ENCODE assay signal across 10 cellular contexts in genomic region chr11:96037267-96037990, GRCh38.
DNase-seq lines count a peak whose midpoint lies in the region; ATAC-seq, FAIRE-seq and TF ChIP-seq lines count a peak whose summit lies in the region.
"Had no signal": no experiment of that assay in that cellular context is flagged by ENCODE, and none has a peak within 500 bp of the region (broad histone marks: within the 10 kb centered on the region; RNA-seq: fewer than 3 reads in every experiment).

No MANE protein-coding gene starts in this region.

- 55% methylated on average over 6 of the region's 6 CpGs for WGBS in mammary epithelial cell (ENCODE audit: low coverage, missing lambda C conversion rate)

- intact Hi-C loops in mammary epithelial cell (cut with micrococcal nuclease), result no loop called here
- intact Hi-C loops in mucosa of descending colon (cut with DNase I, micrococcal nuclease), result no loop called here

- TF ChIP-seq CTCF in mammary epithelial cell (conservative IDR thresholded peaks at IDR 0.05 in 1 of 2, IDR thresholded peaks at IDR 0.05 in 1 of 2; ENCODE audit: extremely low read depth in 1 of 2, insufficient read depth in 1 of 2, low read depth in 1 of 2, low read length in 2 of 2) (peak in 1 of 2 donors; percentile 22), mucosa of descending colon (IDR thresholded peaks at IDR 0.05) (no peak)

- H3K79me2 ChIP-seq in mammary epithelial cell (ENCODE audit: insufficient read depth, low read length), result no peaks in the 10 kb centered on the region

- H3K4me2 ChIP-seq in mammary epithelial cell (ENCODE audit: insufficient read depth, low read depth, low read length), result peak overlapping the region; percentile 69

- no peaks in the 10 kb centered on the region for H3K9me3 ChIP-seq in mammary epithelial cell (replicated peaks; ENCODE audit: insufficient read depth, low read length)
- no peaks in the 10 kb centered on the region for H3K9me3 ChIP-seq in mucosa of descending colon

- H4K20me1 ChIP-seq in mammary epithelial cell (ENCODE audit: insufficient read depth, low read length), result no peaks in the 10 kb centered on the region

- no peaks in the 10 kb centered on the region for H3K36me3 ChIP-seq in mammary epithelial cell (ENCODE audit: insufficient read depth, low read length)
- H3K36me3 ChIP-seq in mucosa of descending colon (ENCODE audit: low read depth), result no peaks in the 10 kb centered on the region

- peak overlapping the region in 1 of 3 experiments; percentile 27 for H3K4me3 ChIP-seq in mammary epithelial cell (replicated peaks in 1 of 3; ENCODE audit: insufficient read depth in 1 of 3, low read depth in 2 of 3, low read length in 3 of 3)
- H3K4me3 ChIP-seq in mucosa of descending colon, result no peak overlapping the region

- in situ Hi-C loops in mammary epithelial cell (cut with MboI; ENCODE audit: low sequenced_read_pairs in 2 of 2), result loop anchor here in 1 of 2 donors (25.0 kb wide), 1 partner anchor 200 kb away; no protein-coding TSS in a partner anchor

- CTCF ChIA-PET in mammary epithelial cell (lab: Charles Lee; ENCODE audit: low non-redundant PET), result no interaction called here

- DNase-seq in DMS 273 (lab: John Stamatoyannopoulos, UW; ENCODE audit: unreplicated experiment) (peak; percentile 82), LHCN-M2 (ENCODE audit: low read depth) (peak; percentile 69), mammary epithelial cell (peak; percentile 39), mucosa of descending colon (no peak), Kasumi-1 (lab: John Stamatoyannopoulos, UW) (no peak), NOMO-1 (lab: John Stamatoyannopoulos, UW; ENCODE audit: unreplicated experiment in 2 of 2) (no peak), frontal cortex (ENCODE audit: low spot score in 2 of 2) (no peak)
- DNase-seq: activated CD4-positive, alpha-beta memory T cell treated with anti-CD3 and anti-CD28 coated beads for 36 hours had no signal

- peak overlapping the region; percentile 37 for H2AFZ ChIP-seq in mammary epithelial cell (ENCODE audit: low read depth, low read length)

- ATAC-seq in mucosa of descending colon, result peak; percentile 69
- ATAC-seq in GM21381 (IDR thresholded peaks at IDR 0.05; ENCODE audit: unreplicated experiment), result no peak

- no peaks in the 10 kb centered on the region for H3K27me3 ChIP-seq in mammary epithelial cell (ENCODE audit: insufficient read depth, low read length)

- no TSS peak for BruUV-seq in mammary epithelial cell (replicated peaks; lab: Mats Ljungman, UMichigan)

- dilution Hi-C loops in mammary epithelial cell (cut with HindIII; ENCODE audit: low sequenced_read_pairs), result no loop called here

- H3K4me1 ChIP-seq in mammary epithelial cell (ENCODE audit: insufficient read depth, low read length) (peaks cover 21% of the 10 kb centered on the region), mucosa of descending colon (ENCODE audit: low read depth) (peaks cover 6% of the 10 kb centered on the region)

- H3K27ac ChIP-seq in mammary epithelial cell (ENCODE audit: insufficient read depth, low read depth, low read length), result peak overlapping the region; percentile 87

- H3K9ac ChIP-seq in mammary epithelial cell (ENCODE audit: insufficient read depth, low read length), result peak overlapping the region; percentile 57

- FAIRE-seq in frontal cortex (lab: Jason Lieb, UNC), result no peak
- FAIRE-seq: RCC 7860 had no signal

Comparison
In these comparisons a context has a peak if more than half of its experiments do, and no peak if none do; other contexts are left out.
1. DNase-seq: peak in DMS 273 (single experiment), LHCN-M2 (single experiment) and mammary epithelial cell (single experiment); none in mucosa of descending colon (0 of 3), Kasumi-1 (0 of 2), NOMO-1 (0 of 2) and frontal cortex (0 of 2).